11 cellular contexts compared by ENCODE assay signal in genomic region chr1:181127898-181128453, GRCh38. TPM values are rescaled to one million over a fixed set of nuclear protein-coding genes. Genes with fewer than 3 reads are reported as not detected.
DNase-seq lines count a peak whose midpoint lies in the region; ATAC-seq and FAIRE-seq lines count a peak whose summit lies in the region.
"Had no signal": no experiment of that assay in that cellular context is flagged by ENCODE, and none has a peak within 500 bp of the region (broad histone marks: within the 10 kb centered on the region; RNA-seq: fewer than 3 reads in every experiment).

No MANE protein-coding gene starts in this region.

- no peaks in the 10 kb centered on the region for H3K9me3 Mint-ChIP-seq in activated T-helper 2 cell treated with anti-CD3 and anti-CD28 coated beads, Interferon-gamma antibody, Interleukin-2, Interleukin-4, amounts not matched to agents 10 μg/mL and 5 μg/mL and 100 μg/mL, durations not matched to agents 14 hours and 24 hours and 36 hours
- H3K9me3 Mint-ChIP-seq: CD8-positive, alpha-beta T cell; HFFc6 had no signal

- ATAC-seq in GM18517 (IDR thresholded peaks at IDR 0.05; ENCODE audit: unreplicated experiment) (no peak), HG02610 (IDR thresholded peaks at IDR 0.05; ENCODE audit: unreplicated experiment) (no peak)
- ATAC-seq: CD8-positive, alpha-beta T cell had no signal

- DNase-seq in A172 (ENCODE audit: low spot score) = peak; percentile 46
- no peak for DNase-seq in GM18507 (ENCODE audit: extremely low spot score, insufficient read length, low read depth)
- DNase-seq in RCC 7860 (ENCODE audit: low spot score) = peak; percentile 54
- DNase-seq in iris pigment epithelial cell (ENCODE audit: low read depth) = peak; percentile 80
- no peak for DNase-seq in activated T-helper 2 cell treated with anti-CD3 and anti-CD28 coated beads, Interferon-gamma antibody, Interleukin-2, Interleukin-4, amounts not matched to agents 10 μg/mL and 5 μg/mL and 100 μg/mL, durations not matched to agents 14 hours and 24 hours and 36 hours (ENCODE audit: low spot score)
- no peak for DNase-seq in NCI-H1436 (lab: John Stamatoyannopoulos, UW)
- DNase-seq: CD8-positive, alpha-beta T cell; HFFc6; NCI-H2029 had no signal

- H3K27ac Mint-ChIP-seq in activated T-helper 2 cell treated with anti-CD3 and anti-CD28 coated beads, Interferon-gamma antibody, Interleukin-2, Interleukin-4, amounts not matched to agents 10 μg/mL and 5 μg/mL and 100 μg/mL, durations not matched to agents 14 hours and 24 hours and 36 hours = no peak overlapping the region
- H3K27ac Mint-ChIP-seq: CD8-positive, alpha-beta T cell; HFFc6 had no signal

- no peak overlapping the region for H3K4me3 Mint-ChIP-seq in activated T-helper 2 cell treated with anti-CD3 and anti-CD28 coated beads, Interferon-gamma antibody, Interleukin-2, Interleukin-4, amounts not matched to agents 10 μg/mL and 5 μg/mL and 100 μg/mL, durations not matched to agents 14 hours and 24 hours and 36 hours (ENCODE audit: low read depth)
- H3K4me3 Mint-ChIP-seq: CD8-positive, alpha-beta T cell; HFFc6 had no signal

- no peaks in the 10 kb centered on the region for H3K27me3 Mint-ChIP-seq in activated T-helper 2 cell treated with anti-CD3 and anti-CD28 coated beads, Interferon-gamma antibody, Interleukin-2, Interleukin-4, amounts not matched to agents 10 μg/mL and 5 μg/mL and 100 μg/mL, durations not matched to agents 14 hours and 24 hours and 36 hours (ENCODE audit: low read depth)

- FAIRE-seq in GM18507 (lab: Jason Lieb, UNC) (peak; percentile 65), RCC 7860 (lab: Jason Lieb, UNC) (no peak)

- intact Hi-C loops in activated T-helper 2 cell treated with anti-CD3 and anti-CD28 coated beads, Interferon-gamma antibody, Interleukin-2, Interleukin-4, amounts not matched to agents 10 μg/mL and 5 μg/mL and 100 μg/mL, durations not matched to agents 14 hours and 24 hours and 36 hours (cut with micrococcal nuclease) = no loop called here

- no peaks in the 10 kb centered on the region for H3K36me3 Mint-ChIP-seq in activated T-helper 2 cell treated with anti-CD3 and anti-CD28 coated beads, Interferon-gamma antibody, Interleukin-2, Interleukin-4, amounts not matched to agents 10 μg/mL and 5 μg/mL and 100 μg/mL, durations not matched to agents 14 hours and 24 hours and 36 hours (ENCODE audit: low read depth)
- H3K36me3 Mint-ChIP-seq: CD8-positive, alpha-beta T cell had no signal

- peaks cover 51% of the 10 kb centered on the region for H3K4me1 Mint-ChIP-seq in activated T-helper 2 cell treated with anti-CD3 and anti-CD28 coated beads, Interferon-gamma antibody, Interleukin-2, Interleukin-4, amounts not matched to agents 10 μg/mL and 5 μg/mL and 100 μg/mL, durations not matched to agents 14 hours and 24 hours and 36 hours (ENCODE audit: low read depth)

RNA-seq across cellular contexts. Expression of gene IER5, which starts 39.5 kb away (rescaled TPM):
- 41.9 and 45.0 TPM in 2 replicates for total RNA-seq in A172 (2014; rRNA removed; shearing (Covaris generic))
- total RNA-seq in activated T-helper 2 cell treated with anti-CD3 and anti-CD28 coated beads, Interferon-gamma antibody, Interleukin-2, Interleukin-4, amounts not matched to agents 10 μg/mL and 5 μg/mL and 100 μg/mL, durations not matched to agents 14 hours and 24 hours and 36 hours = 44.3 and 44.6 TPM in 2 replicates

Comparison
In these comparisons a context has a peak if more than half of its experiments do, and no peak if none do; other contexts are left out.
1. DNase-seq: peak in A172 (single experiment), RCC 7860 (single experiment) and iris pigment epithelial cell (single experiment); none in GM18507 (single experiment), activated T-helper 2 cell treated with anti-CD3 and anti-CD28 coated beads, Interferon-gamma antibody, Interleukin-2, Interleukin-4, amounts not matched to agents 10 μg/mL and 5 μg/mL and 100 μg/mL, durations not matched to agents 14 hours and 24 hours and 36 hours (single experiment) and NCI-H1436 (single experiment).